9 cellular contexts compared by ENCODE assay signal in the genomic region with DNA sequence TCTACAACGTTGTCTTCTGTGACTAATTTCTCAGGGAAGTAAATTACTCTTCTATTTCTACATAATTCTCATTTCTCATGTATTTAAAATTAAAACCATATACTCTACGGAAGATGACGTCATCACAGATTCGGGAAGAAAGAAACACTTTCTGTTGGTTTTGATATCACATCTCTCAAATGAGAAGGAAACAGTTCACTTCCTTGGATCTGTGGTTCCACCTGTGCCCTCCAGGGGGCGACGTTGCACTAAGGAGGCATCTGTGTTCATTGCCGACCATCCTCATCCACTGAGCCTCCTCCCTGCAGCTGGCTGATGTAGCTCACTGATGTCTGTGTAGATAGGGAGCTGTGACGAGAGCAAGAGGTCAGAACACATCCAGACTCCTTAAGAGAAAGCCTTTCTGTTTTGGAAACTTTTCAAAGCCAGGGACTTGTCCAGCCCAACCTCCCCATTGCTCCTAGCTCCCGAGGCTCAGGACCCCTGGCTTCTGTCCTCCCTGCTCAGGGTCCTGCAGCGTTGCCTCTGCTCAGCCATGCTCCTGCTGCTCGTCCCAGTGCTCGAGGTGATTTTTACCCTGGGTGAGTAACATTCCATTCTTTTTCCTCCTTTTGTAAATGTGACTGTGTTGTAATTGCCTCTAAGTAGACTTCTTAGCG.
DNase-seq lines count a peak whose midpoint lies in the region; ATAC-seq and TF ChIP-seq lines count a peak whose summit lies in the region.
"Had no signal": no experiment of that assay in that cellular context is flagged by ENCODE, and none has a peak within 500 bp of the region (broad histone marks: within the 10 kb centered on the region; RNA-seq: fewer than 3 reads in every experiment).

No MANE protein-coding gene starts in this region.

- H3K9me3 Mint-ChIP-seq in stimulated activated memory B cell treated with anti-CD40 and anti-IgM and Interleukin-4, amounts not matched to agents 10 μg/mL and 1 μg/mL and 100 μg/mL, for 72 hours, result no peaks in the 10 kb centered on the region

- H3K4me1 Mint-ChIP-seq in stimulated activated memory B cell treated with anti-CD40 and anti-IgM and Interleukin-4, amounts not matched to agents 10 μg/mL and 1 μg/mL and 100 μg/mL, for 72 hours, result peaks cover 7% of the 10 kb centered on the region

- peak; percentile 42 to 54 for DNase-seq in Kasumi-1 (lab: John Stamatoyannopoulos, UW)
- DNase-seq in activated CD4-positive, alpha-beta T cell treated with anti-CD3 and anti-CD28 coated beads for 24 hours (ENCODE audit: low read depth in 2 of 2), result peak; percentile 57 to 63
- peak; percentile 59 for DNase-seq in effector CD8-positive, alpha-beta T cell (lab: John Stamatoyannopoulos, UW)
- peak in 6 of 10 donors; percentile 13 to 86 (median 62) for DNase-seq in posterior cingulate gyrus
- DNase-seq in AG08395 (ENCODE audit: low spot score), result no peak

- peak; percentile 75; the same call in 1 of the 2 replicates for TF ChIP-seq CTCF in GM12875 (IDR thresholded peaks at IDR 0.05; ENCODE audit: borderline replicate concordance, insufficient read depth, low read depth, low read length)

- no peaks in the 10 kb centered on the region for H3K36me3 Mint-ChIP-seq in stimulated activated memory B cell treated with anti-CD40 and anti-IgM and Interleukin-4, amounts not matched to agents 10 μg/mL and 1 μg/mL and 100 μg/mL, for 72 hours

- H3K27me3 Mint-ChIP-seq in stimulated activated memory B cell treated with anti-CD40 and anti-IgM and Interleukin-4, amounts not matched to agents 10 μg/mL and 1 μg/mL and 100 μg/mL, for 72 hours, result peaks cover 48% of the 10 kb centered on the region

- H3K27ac Mint-ChIP-seq in stimulated activated memory B cell treated with anti-CD40 and anti-IgM and Interleukin-4, amounts not matched to agents 10 μg/mL and 1 μg/mL and 100 μg/mL, for 72 hours, result no peak overlapping the region

- no peak overlapping the region for H3K4me3 ChIP-seq in GM12875 (ENCODE audit: low read depth, low read length)
- H3K4me3 ChIP-seq: adrenal gland had no signal

- ATAC-seq in GM21786 (IDR thresholded peaks at IDR 0.05; ENCODE audit: unreplicated experiment), result no peak
- no peak for ATAC-seq in stimulated activated memory B cell treated with anti-CD40 and anti-IgM and Interleukin-4, amounts not matched to agents 10 μg/mL and 1 μg/mL and 100 μg/mL, for 72 hours

- intact Hi-C loops in posterior cingulate gyrus (cut with DNase I), result no loop called here

- no peak overlapping the region for H3K4me3 Mint-ChIP-seq in stimulated activated memory B cell treated with anti-CD40 and anti-IgM and Interleukin-4, amounts not matched to agents 10 μg/mL and 1 μg/mL and 100 μg/mL, for 72 hours
